In genomic region chr7:29249383-29249750, GRCh38 we compare ENCODE assay signal across 17 cellular contexts. TPM values are rescaled to one million over a fixed set of nuclear protein-coding genes. Genes with fewer than 3 reads are reported as not detected.
DNase-seq lines count a peak whose midpoint lies in the region; ATAC-seq and TF ChIP-seq lines count a peak whose summit lies in the region.
"Had no signal": no experiment of that assay in that cellular context is flagged by ENCODE, and none has a peak within 500 bp of the region (broad histone marks: within the 10 kb centered on the region; RNA-seq: fewer than 3 reads in every experiment).

No MANE protein-coding gene starts in this region.

- WGBS in right lobe of liver (ENCODE audit: insufficient coverage, low coverage, low lambda C conversion rate, missing lambda C conversion rate) = 34% methylated on average over 7 of the region's 7 CpGs

- H3K4me3 ChIP-seq in left ventricle myocardium inferior (no peak overlapping the region), right lobe of liver (no peak overlapping the region)
- H3K4me3 ChIP-seq: BLaER1, SJSA1 had no signal

- H3K4me1 ChIP-seq in left ventricle myocardium inferior (peaks cover 54% of the 10 kb centered on the region), right lobe of liver (peaks cover 0 to 36% (median 17%) of the 10 kb centered on the region in 4 donors)
- H3K4me1 ChIP-seq: SJSA1 had no signal

- H3K27me3 ChIP-seq in left ventricle myocardium inferior (ENCODE audit: low read depth) (no peaks in the 10 kb centered on the region), right lobe of liver (no peaks in the 10 kb centered on the region)
- H3K27me3 ChIP-seq: BLaER1 had no signal

- TF ChIP-seq POLR2A in right lobe of liver (IDR thresholded peaks at IDR 0.05) = no peak

- TF ChIP-seq CTCF in left ventricle myocardium inferior (IDR thresholded peaks at IDR 0.05; ENCODE audit: borderline replicate concordance) (no peak), right lobe of liver (IDR thresholded peaks at IDR 0.05) (no peak)

- DNase-seq in left ventricle myocardium inferior = no peak
- no peak for DNase-seq in Right ventricle myocardium inferior (ENCODE audit: missing footprints)
- no peak for DNase-seq in right lobe of liver
- peak; percentile 16 for DNase-seq in renal cortical epithelial cell (ENCODE audit: low read depth)
- DNase-seq in NCI-H1092 (lab: John Stamatoyannopoulos, UW) = no peak
- no peak for DNase-seq in SIG-M5 (lab: John Stamatoyannopoulos, UW)
- DNase-seq: Calu3; CD4-positive, alpha-beta memory T cell; GF-D8; GOT3; NCI-H1105; NCI-H1694; NCI-H2081 treated with DMSO at 0.1 percent for 48 hours; NCI-H510A had no signal

- H3K9me3 ChIP-seq in left ventricle myocardium inferior (replicated peaks) = no peaks in the 10 kb centered on the region
- no peaks in the 10 kb centered on the region for H3K9me3 ChIP-seq in right lobe of liver
- H3K9me3 ChIP-seq: BLaER1, SJSA1 had no signal

- ATAC-seq in Right ventricle myocardium inferior (no peak), right lobe of liver (peak in 1 of 4 donors; percentile 35), HG02610 (IDR thresholded peaks at IDR 0.05; ENCODE audit: unreplicated experiment) (no peak)

- intact Hi-C loops in left ventricle myocardium inferior (cut with micrococcal nuclease) = no loop called here
- intact Hi-C loops in Right ventricle myocardium inferior (cut with DNase I) = no loop called here
- intact Hi-C loops in right lobe of liver (cut with DNase I) = no loop called here

- H3K27ac ChIP-seq in left ventricle myocardium inferior (replicated peaks) (peak overlapping the region; percentile 57), right lobe of liver (peak overlapping the region; percentile 6 to 79 (median 25))
- H3K27ac ChIP-seq: BLaER1, SJSA1 had no signal

- H3K36me3 ChIP-seq in left ventricle myocardium inferior (peaks cover 3% of the 10 kb centered on the region), right lobe of liver (no peaks in the 10 kb centered on the region)
- H3K36me3 ChIP-seq: BLaER1, SJSA1 had no signal

RNA-seq across cellular contexts. Expression of gene CHN2, which starts 54.8 kb away (rescaled TPM):
- total RNA-seq in left ventricle myocardium inferior = 36.1 TPM
- total RNA-seq in Right ventricle myocardium inferior = 20.2 TPM
- total RNA-seq in right lobe of liver = 10 to 100 TPM; 20.1 to 57.7 (median 31.5) TPM
- total RNA-seq in renal cortical epithelial cell = 3.5 TPM in 2 replicates
